9 cellular contexts compared by ENCODE assay signal in genomic region chrX:40172980-40173661, GRCh38.
A peak's percentile ranks its signal among the peaks of the same experiment; 100 is the strongest.
DNase-seq lines count a peak whose midpoint lies in the region; ATAC-seq and TF ChIP-seq lines count a peak whose summit lies in the region.
"Had no signal": no experiment of that assay in that cellular context is flagged by ENCODE, and none has a peak within 500 bp of the region (broad histone marks: within the 10 kb centered on the region; RNA-seq: fewer than 3 reads in every experiment).

No MANE protein-coding gene starts in this region.

- intact Hi-C loops in CD14-positive monocyte (cut with micrococcal nuclease), result loop anchor here (5.0 to 10.0 kb wide), 5 partner anchors 66 to 418 kb away; no protein-coding TSS in a partner anchor

- H3K27me3 ChIP-seq in Loucy (ENCODE audit: insufficient read depth, low read length, poor library complexity, severe bottlenecking), result no peaks in the 10 kb centered on the region
- H3K27me3 ChIP-seq in effector memory CD4-positive, alpha-beta T cell (replicated peaks; ENCODE audit: control insufficient read depth, insufficient read depth, low read length, poor library complexity, severe bottlenecking), result no peaks in the 10 kb centered on the region
- H3K27me3 ChIP-seq in neutrophil, result peaks cover 24% of the 10 kb centered on the region

- H3K36me3 Mint-ChIP-seq in CD14-positive monocyte, result no peaks in the 10 kb centered on the region

- H3K4me3 Mint-ChIP-seq in CD14-positive monocyte, result peak overlapping the region; percentile 56 to 83

- no peaks in the 10 kb centered on the region for H4K20me1 ChIP-seq in Loucy (ENCODE audit: insufficient read depth, low read length, poor library complexity, severe bottlenecking)

- ATAC-seq in HG02623 (IDR thresholded peaks at IDR 0.05; ENCODE audit: unreplicated experiment) (no peak), GM21528 (IDR thresholded peaks at IDR 0.05; ENCODE audit: low FRiP score, unreplicated experiment) (no peak), GM21723 (IDR thresholded peaks at IDR 0.05; ENCODE audit: unreplicated experiment) (no peak)

- peaks cover 4 to 75% (median 5%) of the 10 kb centered on the region in 3 donors for H3K27me3 Mint-ChIP-seq in CD14-positive monocyte (ENCODE audit: low read depth in 3 of 3)

- peaks cover 52% of the 10 kb centered on the region for H3K4me1 Mint-ChIP-seq in CD14-positive monocyte

- no peak overlapping the region for H2AFZ ChIP-seq in Loucy (ENCODE audit: low read length)

- H3K36me3 ChIP-seq in Loucy (ENCODE audit: insufficient read depth, low read length), result no peaks in the 10 kb centered on the region
- H3K36me3 ChIP-seq in effector memory CD4-positive, alpha-beta T cell (ENCODE audit: control insufficient read depth, insufficient read depth, low read length), result no peaks in the 10 kb centered on the region
- no peaks in the 10 kb centered on the region for H3K36me3 ChIP-seq in neutrophil

- H3K9me2 ChIP-seq in Loucy (replicated peaks; ENCODE audit: low read depth, low read length), result no peaks in the 10 kb centered on the region

- H3K27ac ChIP-seq in effector memory CD4-positive, alpha-beta T cell (ENCODE audit: insufficient read depth, low read length, poor library complexity, severe bottlenecking), result peak overlapping the region; percentile 92
- H3K27ac ChIP-seq in neutrophil, result no peak overlapping the region

- H3K4me3 ChIP-seq in Loucy (ENCODE audit: low read length, poor library complexity, severe bottlenecking) (peak overlapping the region; percentile 90), neutrophil (ENCODE audit: low read depth in 1 of 2, low read length in 1 of 2) (peak overlapping the region; percentile 54 to 61)
- peak overlapping the region; percentile 52 for H3K4me3 ChIP-seq in effector memory CD4-positive, alpha-beta T cell (ENCODE audit: insufficient read depth, low read depth, low read length, poor library complexity, severe bottlenecking)

- H3K9me3 Mint-ChIP-seq in CD14-positive monocyte, result peaks cover 0 to 45% (median 27%) of the 10 kb centered on the region in 7 donors

- peak overlapping the region; percentile 96 for H3K4me2 ChIP-seq in Loucy (ENCODE audit: low read depth, low read length, poor library complexity, severe bottlenecking)

- no peaks in the 10 kb centered on the region for H3K9me3 ChIP-seq in Loucy (ENCODE audit: insufficient read depth, low read depth, low read length)
- no peaks in the 10 kb centered on the region for H3K9me3 ChIP-seq in effector memory CD4-positive, alpha-beta T cell (ENCODE audit: control insufficient read depth, low read length)
- no peaks in the 10 kb centered on the region for H3K9me3 ChIP-seq in neutrophil

- TF ChIP-seq CTCF in CD14-positive monocyte (IDR thresholded peaks at IDR 0.05), result no peak
- TF ChIP-seq CTCF in Loucy (conservative IDR thresholded peaks at IDR 0.05; ENCODE audit: low read length), result no peak
- TF ChIP-seq CTCF in neutrophil (IDR thresholded peaks at IDR 0.05), result no peak

- H3K27ac Mint-ChIP-seq in CD14-positive monocyte, result peak overlapping the region in 4 of 7 donors; percentile 19 to 80 (median 51)

- peaks cover 7% of the 10 kb centered on the region; the same call in 1 of the 2 replicates for H3F3A ChIP-seq in Loucy (ENCODE audit: low read depth)

- DNase-seq in CD14-positive monocyte (ENCODE audit: low spot score), result no peak
- DNase-seq in effector memory CD4-positive, alpha-beta T cell, result no peak
- DNase-seq in NCI-H1930 (lab: John Stamatoyannopoulos, UW), result no peak
- DNase-seq: NCI-H446 treated with DMSO at 0.1 percent for 48 hours had no signal

- peaks cover 36% of the 10 kb centered on the region for H3K4me1 ChIP-seq in Loucy (ENCODE audit: insufficient read depth, low read length, poor library complexity, severe bottlenecking)
- H3K4me1 ChIP-seq in effector memory CD4-positive, alpha-beta T cell (ENCODE audit: control insufficient read depth, insufficient read depth, low read length, poor library complexity, severe bottlenecking), result peaks cover 35% of the 10 kb centered on the region
- H3K4me1 ChIP-seq in neutrophil (ENCODE audit: control insufficient read depth in 1 of 2, insufficient read depth in 1 of 2, low read depth in 1 of 2, low read length in 1 of 2), result peaks cover 66 to 70% of the 10 kb centered on the region in 2 experiments

- peaks cover 48% of the 10 kb centered on the region for H3K79me2 ChIP-seq in Loucy (ENCODE audit: insufficient read depth, low read length)

- peak overlapping the region; percentile 100 for H3K9ac ChIP-seq in Loucy (ENCODE audit: low read depth, low read length, poor library complexity, severe bottlenecking)
